In the genomic region with DNA sequence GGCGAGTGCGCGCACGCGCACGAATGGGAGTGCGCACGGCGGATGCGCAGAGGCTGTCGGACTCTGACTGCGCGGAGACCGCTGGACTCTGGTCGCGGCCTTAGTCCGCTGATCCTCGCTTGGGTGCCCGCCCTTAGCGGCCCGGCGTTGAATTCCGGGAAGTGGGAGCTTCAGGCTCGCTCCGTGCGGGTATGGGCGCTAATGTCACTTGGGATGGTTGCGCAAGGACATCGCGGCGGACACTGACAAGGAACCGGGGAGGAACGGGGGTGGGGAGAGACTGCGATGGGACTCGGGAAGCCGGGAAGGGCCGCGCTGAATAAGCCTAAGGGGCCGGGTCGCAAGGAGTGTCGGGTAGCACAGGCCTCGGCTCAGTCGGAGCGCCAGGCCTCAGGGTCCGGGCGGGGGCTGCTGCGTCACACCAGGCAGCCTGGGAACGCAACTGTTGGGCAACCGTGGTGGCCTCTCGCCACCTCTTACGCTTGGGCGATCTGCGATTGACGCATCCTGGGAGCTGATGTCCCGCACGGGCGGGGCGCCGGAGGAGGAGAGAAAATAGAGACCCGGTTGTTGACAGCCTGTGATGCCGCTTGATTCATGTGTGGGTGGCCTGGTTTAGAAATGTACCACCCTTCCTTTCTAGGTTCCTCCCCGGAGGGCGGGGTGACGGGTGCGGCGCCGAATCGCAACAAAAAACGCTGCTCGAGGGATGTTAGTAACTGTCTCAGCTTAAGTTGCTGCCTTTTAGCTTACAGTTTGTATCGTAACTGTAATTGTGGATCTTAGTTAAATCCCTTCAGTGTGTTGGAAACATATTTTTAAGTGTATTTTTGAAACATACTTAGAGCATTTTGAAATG, we compare ENCODE assay signal across 1 cellular context.
TF ChIP-seq lines count a peak whose summit lies in the region.

No MANE protein-coding gene starts in this region.

TF ChIP-seq in HepG2, 621 proteins besides CTCF, POLR2A, EP300 and RAD21 (continued from another document):
- TF ChIP-seq AKNA (CRISPR knock-in tag; IDR thresholded peaks at IDR 0.05; ENCODE audit: borderline replicate concordance) (no peak), ARNT2 (CRISPR knock-in tag; IDR thresholded peaks at IDR 0.05; ENCODE audit: low read depth) (peak; percentile 96), ZFYVE20 (CRISPR knock-in tag; IDR thresholded peaks at IDR 0.05; ENCODE audit: borderline replicate concordance, low read depth) (0 out of 2 replicates have a peak, but pooled peaks have one; percentile 54), ESRRA (CRISPR knock-in tag; IDR thresholded peaks at IDR 0.05; ENCODE audit: low read depth) (peak; percentile 55), ZBTB14 (CRISPR knock-in tag; IDR thresholded peaks at IDR 0.05) (peak; percentile 96), MEIS1 (CRISPR knock-in tag; IDR thresholded peaks at IDR 0.05; ENCODE audit: borderline replicate concordance) (peak; percentile 94), ZNF883 (CRISPR knock-in tag; IDR thresholded peaks at IDR 0.05; ENCODE audit: not compliant biosample characterization) (peak; percentile 51), ATRX (CRISPR knock-in tag; IDR thresholded peaks at IDR 0.05; ENCODE audit: borderline replicate concordance) (no peak), ZNF510 (CRISPR knock-in tag; IDR thresholded peaks at IDR 0.05; ENCODE audit: low read depth) (0 out of 2 replicates have a peak, but pooled peaks have one; percentile 66), NAIF1 (CRISPR knock-in tag; IDR thresholded peaks at IDR 0.05; ENCODE audit: borderline replicate concordance) (peak; percentile 88), PRMT3 (CRISPR knock-in tag; IDR thresholded peaks at IDR 0.05; ENCODE audit: borderline replicate concordance, low read depth) (peak; percentile 74; the same call in 1 of the 2 replicates), ZNF713 (CRISPR knock-in tag; IDR thresholded peaks at IDR 0.05) (peak; percentile 92), KDM2A (CRISPR knock-in tag; IDR thresholded peaks at IDR 0.05; ENCODE audit: borderline replicate concordance, low read depth) (peak; percentile 94), XBP1 (CRISPR knock-in tag; IDR thresholded peaks at IDR 0.05) (no peak), ZNF331 (CRISPR knock-in tag; IDR thresholded peaks at IDR 0.05) (peak; percentile 67), ZNF335 (CRISPR knock-in tag; IDR thresholded peaks at IDR 0.05) (peak; percentile 65; the same call in 1 of the 2 replicates), PHF21A (CRISPR knock-in tag; IDR thresholded peaks at IDR 0.05) (peak; percentile 93), ZNF709 (CRISPR knock-in tag; IDR thresholded peaks at IDR 0.05) (peak; percentile 70; the same call in 1 of the 2 replicates)
- TF ChIP-seq, protein P1, sequence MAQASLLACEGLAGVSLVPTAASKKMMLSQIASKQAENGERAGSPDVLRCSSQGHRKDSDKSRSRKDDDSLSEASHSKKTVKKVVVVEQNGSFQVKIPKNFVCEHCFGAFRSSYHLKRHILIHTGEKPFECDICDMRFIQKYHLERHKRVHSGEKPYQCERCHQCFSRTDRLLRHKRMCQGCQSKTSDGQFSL (CRISPR knock-in tag; IDR thresholded peaks at IDR 0.05), result peak; percentile 82
- TF ChIP-seq, protein P2, sequence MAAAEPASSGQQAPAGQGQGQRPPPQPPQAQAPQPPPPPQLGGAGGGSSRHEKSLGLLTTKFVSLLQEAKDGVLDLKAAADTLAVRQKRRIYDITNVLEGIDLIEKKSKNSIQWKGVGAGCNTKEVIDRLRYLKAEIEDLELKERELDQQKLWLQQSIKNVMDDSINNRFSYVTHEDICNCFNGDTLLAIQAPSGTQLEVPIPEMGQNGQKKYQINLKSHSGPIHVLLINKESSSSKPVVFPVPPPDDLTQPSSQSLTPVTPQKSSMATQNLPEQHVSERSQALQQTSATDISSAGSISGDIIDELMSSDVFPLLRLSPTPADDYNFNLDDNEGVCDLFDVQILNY (CRISPR knock-in tag; conservative IDR thresholded peaks at IDR 0.05), result no peak
- TF ChIP-seq, protein P3, sequence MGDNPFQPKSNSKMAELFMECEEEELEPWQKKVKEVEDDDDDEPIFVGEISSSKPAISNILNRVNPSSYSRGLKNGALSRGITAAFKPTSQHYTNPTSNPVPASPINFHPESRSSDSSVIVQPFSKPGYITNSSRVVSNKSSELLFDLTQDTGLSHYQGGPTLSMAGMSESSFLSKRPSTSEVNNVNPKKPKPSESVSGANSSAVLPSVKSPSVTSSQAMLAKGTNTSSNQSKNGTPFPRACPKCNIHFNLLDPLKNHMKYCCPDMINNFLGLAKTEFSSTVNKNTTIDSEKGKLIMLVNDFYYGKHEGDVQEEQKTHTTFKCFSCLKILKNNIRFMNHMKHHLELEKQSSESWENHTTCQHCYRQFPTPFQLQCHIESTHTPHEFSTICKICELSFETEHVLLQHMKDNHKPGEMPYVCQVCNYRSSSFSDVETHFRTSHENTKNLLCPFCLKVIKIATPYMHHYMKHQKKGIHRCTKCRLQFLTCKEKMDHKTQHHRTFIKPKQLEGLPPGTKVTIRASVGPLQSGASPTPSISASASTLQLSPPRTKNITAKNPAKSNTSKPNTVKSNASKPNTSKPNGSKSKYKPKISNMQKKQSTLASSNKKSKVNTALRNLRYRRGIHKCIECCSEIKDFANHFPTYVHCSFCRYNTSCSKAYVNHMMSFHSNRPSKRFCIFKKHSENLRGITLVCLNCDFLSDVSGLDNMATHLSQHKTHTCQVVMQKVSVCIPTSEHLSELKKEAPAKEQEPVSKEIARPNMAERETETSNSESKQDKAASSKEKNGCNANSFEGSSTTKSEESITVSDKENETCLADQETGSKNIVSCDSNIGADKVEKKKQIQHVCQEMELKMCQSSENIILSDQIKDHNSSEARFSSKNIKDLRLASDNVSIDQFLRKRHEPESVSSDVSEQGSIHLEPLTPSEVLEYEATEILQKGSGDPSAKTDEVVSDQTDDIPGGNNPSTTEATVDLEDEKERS (CRISPR knock-in tag; IDR thresholded peaks at IDR 0.05), result 0 out of 2 replicates have a peak, but pooled peaks have one; percentile 30
- TF ChIP-seq, protein P4, sequence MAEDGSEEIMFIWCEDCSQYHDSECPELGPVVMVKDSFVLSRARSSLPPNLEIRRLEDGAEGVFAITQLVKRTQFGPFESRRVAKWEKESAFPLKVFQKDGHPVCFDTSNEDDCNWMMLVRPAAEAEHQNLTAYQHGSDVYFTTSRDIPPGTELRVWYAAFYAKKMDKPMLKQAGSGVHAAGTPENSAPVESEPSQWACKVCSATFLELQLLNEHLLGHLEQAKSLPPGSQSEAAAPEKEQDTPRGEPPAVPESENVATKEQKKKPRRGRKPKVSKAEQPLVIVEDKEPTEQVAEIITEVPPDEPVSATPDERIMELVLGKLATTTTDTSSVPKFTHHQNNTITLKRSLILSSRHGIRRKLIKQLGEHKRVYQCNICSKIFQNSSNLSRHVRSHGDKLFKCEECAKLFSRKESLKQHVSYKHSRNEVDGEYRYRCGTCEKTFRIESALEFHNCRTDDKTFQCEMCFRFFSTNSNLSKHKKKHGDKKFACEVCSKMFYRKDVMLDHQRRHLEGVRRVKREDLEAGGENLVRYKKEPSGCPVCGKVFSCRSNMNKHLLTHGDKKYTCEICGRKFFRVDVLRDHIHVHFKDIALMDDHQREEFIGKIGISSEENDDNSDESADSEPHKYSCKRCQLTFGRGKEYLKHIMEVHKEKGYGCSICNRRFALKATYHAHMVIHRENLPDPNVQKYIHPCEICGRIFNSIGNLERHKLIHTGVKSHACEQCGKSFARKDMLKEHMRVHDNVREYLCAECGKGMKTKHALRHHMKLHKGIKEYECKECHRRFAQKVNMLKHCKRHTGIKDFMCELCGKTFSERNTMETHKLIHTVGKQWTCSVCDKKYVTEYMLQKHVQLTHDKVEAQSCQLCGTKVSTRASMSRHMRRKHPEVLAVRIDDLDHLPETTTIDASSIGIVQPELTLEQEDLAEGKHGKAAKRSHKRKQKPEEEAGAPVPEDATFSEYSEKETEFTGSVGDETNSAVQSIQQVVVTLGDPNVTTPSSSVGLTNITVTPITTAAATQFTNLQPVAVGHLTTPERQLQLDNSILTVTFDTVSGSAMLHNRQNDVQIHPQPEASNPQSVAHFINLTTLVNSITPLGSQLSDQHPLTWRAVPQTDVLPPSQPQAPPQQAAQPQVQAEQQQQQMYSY (CRISPR knock-in tag; IDR thresholded peaks at IDR 0.05), result no peak
- TF ChIP-seq, protein P5, sequence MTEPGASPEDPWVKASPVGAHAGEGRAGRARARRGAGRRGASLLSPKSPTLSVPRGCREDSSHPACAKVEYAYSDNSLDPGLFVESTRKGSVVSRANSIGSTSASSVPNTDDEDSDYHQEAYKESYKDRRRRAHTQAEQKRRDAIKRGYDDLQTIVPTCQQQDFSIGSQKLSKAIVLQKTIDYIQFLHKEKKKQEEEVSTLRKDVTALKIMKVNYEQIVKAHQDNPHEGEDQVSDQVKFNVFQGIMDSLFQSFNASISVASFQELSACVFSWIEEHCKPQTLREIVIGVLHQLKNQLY (CRISPR knock-in tag; IDR thresholded peaks at IDR 0.05), result no peak
